In the genomic region with DNA sequence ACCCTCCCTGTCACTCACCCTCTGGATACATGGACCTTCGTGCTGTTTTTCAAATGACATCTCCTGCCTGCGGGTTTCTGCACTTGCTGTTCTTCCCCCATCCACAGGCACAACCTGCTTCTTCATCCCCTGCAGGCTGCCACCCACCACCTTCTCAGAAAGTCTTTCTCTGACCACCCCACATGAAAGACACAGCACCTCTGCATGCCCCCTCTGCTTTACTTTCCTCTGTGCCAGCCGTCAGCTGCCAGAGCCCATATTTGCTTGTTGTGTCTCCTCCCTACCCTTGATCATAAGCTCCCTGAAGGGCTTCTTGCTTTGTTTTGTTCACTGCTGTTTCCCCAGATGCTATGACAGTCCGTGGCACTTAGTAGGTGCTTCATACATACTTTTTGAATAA, we compare ENCODE assay signal across 1 cellular context.
TF ChIP-seq lines count a peak whose summit lies in the region.

No MANE protein-coding gene starts in this region.

TF ChIP-seq in HepG2, 621 proteins besides CTCF, POLR2A, EP300 and RAD21:
- TF ChIP-seq ZNF709 (CRISPR knock-in tag; IDR thresholded peaks at IDR 0.05) (no peak), ZNF549 (CRISPR knock-in tag; IDR thresholded peaks at IDR 0.05) (no peak), NR2F6 (IDR thresholded peaks at IDR 0.05) (no peak), NR2F6 (CRISPR knock-in tag; IDR thresholded peaks at IDR 0.05) (no peak), ZNF562 (CRISPR knock-in tag; IDR thresholded peaks at IDR 0.05; ENCODE audit: borderline replicate concordance) (no peak), SCMH1 (CRISPR knock-in tag; IDR thresholded peaks at IDR 0.05; ENCODE audit: borderline replicate concordance) (no peak), ZNF253 (CRISPR knock-in tag; IDR thresholded peaks at IDR 0.05; ENCODE audit: borderline replicate concordance) (no peak)
